ENCODE assay signal across 11 cellular contexts in genomic region chr2:65075605-65076344, GRCh38. TPM values are rescaled to one million over a fixed set of nuclear protein-coding genes. Genes with fewer than 3 reads are reported as not detected.
DNase-seq lines count a peak whose midpoint lies in the region; ATAC-seq, FAIRE-seq and TF ChIP-seq lines count a peak whose summit lies in the region.
"Had no signal": no experiment of that assay in that cellular context is flagged by ENCODE, and none has a peak within 500 bp of the region (broad histone marks: within the 10 kb centered on the region; RNA-seq: fewer than 3 reads in every experiment).

No MANE protein-coding gene starts in this region.

- peaks cover 2% of the 10 kb centered on the region for H3K4me1 Mint-ChIP-seq in activated CD4-positive, alpha-beta T cell treated with anti-CD3 and anti-CD28 coated beads, Interleukin-2, amount 10 ng/mL, durations not matched to agents 7 days and 5 days

- no peak for TF ChIP-seq RAD21 in SK-N-SH (IDR thresholded peaks at IDR 0.05; ENCODE audit: low read length)

- ATAC-seq in SK-N-SH treated with all-trans-retinoic acid at 6 μM for 48 hours (peak; percentile 31), lower lobe of right lung (peak; percentile 78 to 85), HG03025 (IDR thresholded peaks at IDR 0.05; ENCODE audit: low FRiP score, unreplicated experiment) (no peak)

- TF ChIP-seq POLR2A in thyroid gland (IDR thresholded peaks at IDR 0.05): no peak
- TF ChIP-seq POLR2A in GM12891 (IDR thresholded peaks at IDR 0.05; ENCODE audit: low read depth, low read length): no peak

- H3K27ac ChIP-seq in SK-N-SH (ENCODE audit: low read depth in 2 of 2, low read length in 1 of 2): no peak overlapping the region
- peak overlapping the region; percentile 44 for H3K27ac ChIP-seq in lower lobe of right lung
- peak overlapping the region; percentile 71 to 94 (median 82) for H3K27ac ChIP-seq in thyroid gland

- H3K36me3 ChIP-seq in SK-N-SH (replicated peaks in 1 of 2; ENCODE audit: control insufficient read depth in 1 of 2, insufficient read depth in 2 of 2, low read length in 1 of 2): peaks cover 69 to 78% of the 10 kb centered on the region in 2 experiments
- peaks cover 85% of the 10 kb centered on the region for H3K36me3 ChIP-seq in lower lobe of right lung
- H3K36me3 ChIP-seq in thyroid gland: peaks cover 5 to 24% of the 10 kb centered on the region in 2 donors

- 89% methylated on average over 3 of the region's 5 CpGs for WGBS in SK-N-SH (ENCODE audit: low lambda C conversion rate)
- 39 to 41% methylated on average over 3 to 5 of the region's 5 CpGs for WGBS in thyroid gland, 2 donors

- H2AFZ ChIP-seq in SK-N-SH (ENCODE audit: low read depth): no peak overlapping the region

- no peaks in the 10 kb centered on the region for H3K9me3 ChIP-seq in SK-N-SH
- no peaks in the 10 kb centered on the region for H3K9me3 ChIP-seq in lower lobe of right lung
- no peaks in the 10 kb centered on the region for H3K9me3 ChIP-seq in thyroid gland

- H3K27me3 ChIP-seq in SK-N-SH (ENCODE audit: insufficient read depth) (no peaks in the 10 kb centered on the region), lower lobe of right lung (ENCODE audit: low read depth) (no peaks in the 10 kb centered on the region), thyroid gland (no peaks in the 10 kb centered on the region)

- H3K9me2 ChIP-seq in SK-N-SH: no peaks in the 10 kb centered on the region

- DNase-seq in SK-N-SH (no peak), choroid plexus epithelial cell (ENCODE audit: low read depth) (peak; percentile 37), lower lobe of right lung (no peak), thyroid gland (peak; percentile 41 to 51), GM12891 (ENCODE audit: insufficient read length, low spot score) (no peak)
- DNase-seq in activated CD4-positive, alpha-beta T cell treated with anti-CD3 and anti-CD28 coated beads, Interleukin-2, amount 10 ng/mL, durations not matched to agents 7 days and 5 days: no peak
- DNase-seq: 8988T; NCI-H82; stimulated activated CD4-positive, alpha-beta T cell treated with anti-CD3 and anti-CD28 coated beads, Interleukin-12 subunit alpha, Interleukin-12 subunit beta, amount 100 ng/mL, for 4 hours had no signal

- H3K9ac ChIP-seq in SK-N-SH: no peak overlapping the region

- H3K36me3 Mint-ChIP-seq in activated CD4-positive, alpha-beta T cell treated with anti-CD3 and anti-CD28 coated beads, Interleukin-2, amount 10 ng/mL, durations not matched to agents 7 days and 5 days (ENCODE audit: low read depth): peaks cover 14% of the 10 kb centered on the region

- H4K20me1 ChIP-seq in SK-N-SH (ENCODE audit: insufficient read depth): no peaks in the 10 kb centered on the region; the same call in 1 of the 2 replicates

- CTCF ChIA-PET in SK-N-SH (lab: Yijun Ruan, JAX): interaction anchor here (1.0 kb wide), 1 partner anchor 11 kb away, joined by 5 read pairs; no protein-coding TSS in a partner anchor
- CTCF ChIA-PET in activated CD4-positive, alpha-beta T cell treated with anti-CD3 and anti-CD28 coated beads, Interleukin-2, amount 10 ng/mL, durations not matched to agents 7 days and 5 days (lab: Charles Lee): interaction anchor here (0.6 kb wide), 1 partner anchor 290 kb away, joined by 4 read pairs; no protein-coding TSS in a partner anchor

- peaks cover 7% of the 10 kb centered on the region; the same call in 1 of the 2 replicates for H3K79me2 ChIP-seq in SK-N-SH (ENCODE audit: insufficient read depth)

- no peak overlapping the region for H3K27ac Mint-ChIP-seq in activated CD4-positive, alpha-beta T cell treated with anti-CD3 and anti-CD28 coated beads, Interleukin-2, amount 10 ng/mL, durations not matched to agents 7 days and 5 days

- FAIRE-seq in GM12891 (lab: Jason Lieb, UNC): no peak

- TF ChIP-seq EP300 in SK-N-SH (IDR thresholded peaks at IDR 0.05; ENCODE audit: borderline replicate concordance in 1 of 2, low read depth in 1 of 2, low read length in 1 of 2): no peak

- H3K4me1 ChIP-seq in SK-N-SH (ENCODE audit: control insufficient read depth in 1 of 2, insufficient read depth in 2 of 2, low read depth in 1 of 2, low read length in 1 of 2): peaks cover 6 to 8% of the 10 kb centered on the region in 2 experiments; a peak in 3 of 4 replicates
- peaks cover 25% of the 10 kb centered on the region for H3K4me1 ChIP-seq in lower lobe of right lung
- H3K4me1 ChIP-seq in thyroid gland: peaks cover 45 to 66% of the 10 kb centered on the region in 2 donors

- H3K9me3 Mint-ChIP-seq in activated CD4-positive, alpha-beta T cell treated with anti-CD3 and anti-CD28 coated beads, Interleukin-2, amount 10 ng/mL, durations not matched to agents 7 days and 5 days: no peaks in the 10 kb centered on the region

- no peak overlapping the region for H3K4me3 ChIP-seq in SK-N-SH (ENCODE audit: low read depth in 2 of 2, low read length in 1 of 2)
- no peak overlapping the region for H3K4me3 ChIP-seq in choroid plexus epithelial cell (ENCODE audit: low read depth, low read length)
- H3K4me3 ChIP-seq in lower lobe of right lung: no peak overlapping the region
- H3K4me3 ChIP-seq in thyroid gland (replicated peaks in 1 of 3): no peak overlapping the region

- H3K4me2 ChIP-seq in SK-N-SH: no peak overlapping the region

- no peaks in the 10 kb centered on the region for H3K27me3 Mint-ChIP-seq in activated CD4-positive, alpha-beta T cell treated with anti-CD3 and anti-CD28 coated beads, Interleukin-2, amount 10 ng/mL, durations not matched to agents 7 days and 5 days

- TF ChIP-seq CTCF in SK-N-SH (IDR thresholded peaks at IDR 0.05) (no peak), choroid plexus epithelial cell (conservative IDR thresholded peaks at IDR 0.05; ENCODE audit: low read depth, low read length) (no peak), lower lobe of right lung (IDR thresholded peaks at IDR 0.05) (no peak), thyroid gland (IDR thresholded peaks at IDR 0.05) (no peak)

- peaks cover 15% of the 10 kb centered on the region for H3F3A ChIP-seq in SK-N-SH (replicated peaks; ENCODE audit: insufficient read depth)

- POLR2A ChIA-PET in SK-N-SH (lab: Yijun Ruan, JAX): interaction anchor here (0.9 kb wide), 1 partner anchor 13 kb away, joined by 4 read pairs; no protein-coding TSS in a partner anchor
- POLR2A ChIA-PET in activated CD4-positive, alpha-beta T cell treated with anti-CD3 and anti-CD28 coated beads, Interleukin-2, amount 10 ng/mL, durations not matched to agents 7 days and 5 days (lab: Charles Lee): no interaction called here

- H3K4me3 Mint-ChIP-seq in activated CD4-positive, alpha-beta T cell treated with anti-CD3 and anti-CD28 coated beads, Interleukin-2, amount 10 ng/mL, durations not matched to agents 7 days and 5 days: no peak overlapping the region

- intact Hi-C loops in lower lobe of right lung (cut with DNase I) (no loop called here), thyroid gland (cut with DNase I) (no loop called here)

TF ChIP-seq in SK-N-SH treated with all-trans-retinoic acid at 6 μM for 48 hours, 23 proteins besides CTCF, POLR2A, EP300 and RAD21 (continues in another document):
- TF ChIP-seq PPARA (CRISPR knock-in tag; IDR thresholded peaks at IDR 0.05; ENCODE audit: borderline replicate concordance) (no peak), ZFP30 (CRISPR knock-in tag; IDR thresholded peaks at IDR 0.05) (no peak), ZNF565 (CRISPR knock-in tag; conservative IDR thresholded peaks at IDR 0.05; ENCODE audit: low read depth) (no peak), GLIS3 (CRISPR knock-in tag; IDR thresholded peaks at IDR 0.05) (no peak), TCF4 (CRISPR knock-in tag; IDR thresholded peaks at IDR 0.05; ENCODE audit: borderline replicate concordance) (no peak)

TF ChIP-seq in SK-N-SH, 30 proteins besides CTCF, POLR2A, EP300 and RAD21 (continues in another document):
- TF ChIP-seq, protein P1, sequence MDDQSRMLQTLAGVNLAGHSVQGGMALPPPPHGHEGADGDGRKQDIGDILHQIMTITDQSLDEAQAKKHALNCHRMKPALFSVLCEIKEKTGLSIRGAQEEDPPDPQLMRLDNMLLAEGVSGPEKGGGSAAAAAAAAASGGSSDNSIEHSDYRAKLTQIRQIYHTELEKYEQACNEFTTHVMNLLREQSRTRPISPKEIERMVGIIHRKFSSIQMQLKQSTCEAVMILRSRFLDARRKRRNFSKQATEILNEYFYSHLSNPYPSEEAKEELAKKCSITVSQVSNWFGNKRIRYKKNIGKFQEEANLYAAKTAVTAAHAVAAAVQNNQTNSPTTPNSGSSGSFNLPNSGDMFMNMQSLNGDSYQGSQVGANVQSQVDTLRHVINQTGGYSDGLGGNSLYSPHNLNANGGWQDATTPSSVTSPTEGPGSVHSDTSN (IDR thresholded peaks at IDR 0.05): no peak
- no peak for TF ChIP-seq JUND (IDR thresholded peaks at IDR 0.05)

TF ChIP-seq in GM12891, 5 proteins besides CTCF, POLR2A, EP300 and RAD21:
- TF ChIP-seq POU2F2 (IDR thresholded peaks at IDR 0.05; ENCODE audit: low read depth, low read length): no peak
- TF ChIP-seq PAX5 (IDR thresholded peaks at IDR 0.05; ENCODE audit: insufficient read depth, low read length, severe bottlenecking): no peak
- TF ChIP-seq SPI1 (IDR thresholded peaks at IDR 0.05; ENCODE audit: low read depth, low read length): no peak
- TF ChIP-seq TAF1 (IDR thresholded peaks at IDR 0.05; ENCODE audit: low read depth, low read length): no peak
- no peak for TF ChIP-seq POLR2AphosphoS5 (IDR thresholded peaks at IDR 0.05; ENCODE audit: low read depth, low read length)

RNA-seq across cellular contexts. Expression of gene CEP68, which starts 19.6 kb away (rescaled TPM):
- polyA plus RNA-seq in SK-N-SH (2012; rRNA removed): 6.2 and 7.8 TPM in 2 replicates
- 5.4 and 6.8 TPM in 2 replicates for polyA plus RNA-seq in SK-N-SH (2012; cell fraction: cytosol; rRNA removed)
- polyA plus RNA-seq in SK-N-SH (2012; cell fraction: nucleus; rRNA removed): 9.0 and 12.6 TPM in 2 replicates
- total RNA-seq in lower lobe of right lung (12.6 TPM), thyroid gland (10 to 100 TPM; 19.8 to 34.1 (median 27.5) TPM)
- polyA plus RNA-seq in GM12891 (2012; ENCODE audit: low read depth, missing spikeins): 4.5 TPM
- 1 to 10 TPM; 9.0 to 9.2 TPM for total RNA-seq in activated CD4-positive, alpha-beta T cell treated with anti-CD3 and anti-CD28 coated beads, Interleukin-2, amount 10 ng/mL, durations not matched to agents 7 days and 5 days

RNA-seq across cellular contexts. Expression of gene RAB1A, which starts 54.1 kb away (rescaled TPM):
- polyA plus RNA-seq in SK-N-SH (2012; rRNA removed): 111 and 113 TPM in 2 replicates
- polyA plus RNA-seq in SK-N-SH (2012; cell fraction: cytosol; rRNA removed): 131 and 214 TPM in 2 replicates
- 25.4 and 55.8 TPM in 2 replicates for polyA plus RNA-seq in SK-N-SH (2012; cell fraction: nucleus; rRNA removed)
- total RNA-seq in lower lobe of right lung (145 TPM), thyroid gland (100 to 1,000 TPM in 2 of 4 donors, 10 to 100 TPM in 2; 87.1 to 114 (median 98.8) TPM)
- 98.3 TPM for polyA plus RNA-seq in GM12891 (2012; ENCODE audit: low read depth, missing spikeins)
- total RNA-seq in activated CD4-positive, alpha-beta T cell treated with anti-CD3 and anti-CD28 coated beads, Interleukin-2, amount 10 ng/mL, durations not matched to agents 7 days and 5 days: 10 to 100 TPM; 56.0 to 63.5 TPM

Comparison
In these comparisons a context has a peak if more than half of its experiments do, and no peak if none do; other contexts are left out.
1. DNase-seq: peak in choroid plexus epithelial cell (single experiment) and thyroid gland (2 of 2); none in SK-N-SH (single experiment), lower lobe of right lung (single experiment), GM12891 (single experiment) and activated CD4-positive, alpha-beta T cell treated with anti-CD3 and anti-CD28 coated beads, Interleukin-2, amount 10 ng/mL, durations not matched to agents 7 days and 5 days (single experiment).
2. H3K27ac ChIP-seq: peak in lower lobe of right lung (single experiment) and thyroid gland (3 of 3); none in SK-N-SH (0 of 2).